ENCODE assay signal across 16 cellular contexts in the genomic region with DNA sequence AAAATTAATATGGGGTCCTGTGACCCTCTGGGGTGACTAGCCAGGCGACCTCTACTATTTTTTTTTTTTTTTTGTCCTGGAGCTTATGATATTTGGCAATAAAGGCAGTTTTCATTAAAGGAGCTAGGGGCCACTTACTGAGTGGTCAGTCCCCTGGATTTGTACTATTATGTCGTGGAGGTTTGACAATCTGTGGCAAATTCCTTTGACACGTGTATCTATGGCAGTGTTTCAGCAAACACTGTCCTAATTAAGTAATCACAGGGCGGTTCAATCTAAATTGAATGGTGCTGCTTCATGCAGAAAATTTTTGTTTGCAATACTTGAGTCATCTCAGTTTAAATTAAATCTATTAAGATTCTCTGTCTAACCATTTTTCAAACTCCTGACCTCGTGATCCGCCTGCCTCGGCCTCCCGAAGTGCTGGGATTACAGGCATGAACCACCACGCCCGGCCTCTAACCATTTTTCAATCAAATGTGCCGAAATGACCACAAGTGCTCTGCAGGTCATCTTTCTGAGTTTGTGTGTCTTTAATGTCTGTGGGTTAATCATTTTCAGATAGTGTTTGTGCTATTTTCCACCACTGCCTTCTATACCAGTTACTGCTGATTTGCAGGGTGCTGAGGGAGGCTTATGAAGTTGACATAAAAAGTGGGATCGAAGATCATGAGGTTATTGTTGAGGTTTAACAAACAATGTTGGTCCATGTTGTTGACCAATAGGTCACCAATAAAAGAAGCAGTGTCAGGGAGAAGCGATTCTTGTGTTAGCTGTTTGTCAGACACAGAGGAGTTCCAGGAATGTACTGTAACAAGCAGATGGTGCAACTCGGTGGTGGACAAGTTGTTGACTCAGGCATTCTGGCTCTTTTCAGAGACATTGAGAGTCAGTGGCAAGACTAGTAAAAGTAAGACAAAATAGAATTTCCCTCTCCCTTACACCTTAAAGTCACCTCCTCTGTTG. TPM values are rescaled to one million over a fixed set of nuclear protein-coding genes. Genes with fewer than 3 reads are reported as not detected.
DNase-seq lines count a peak whose midpoint lies in the region; ATAC-seq and TF ChIP-seq lines count a peak whose summit lies in the region.
"Had no signal": no experiment of that assay in that cellular context is flagged by ENCODE, and none has a peak within 500 bp of the region (broad histone marks: within the 10 kb centered on the region; RNA-seq: fewer than 3 reads in every experiment).

No MANE protein-coding gene starts in this region.

- H3K9me3 ChIP-seq in mucosa of descending colon (no peaks in the 10 kb centered on the region), neuronal stem cell (replicated peaks in 1 of 2; ENCODE audit: control insufficient read depth in 2 of 2, insufficient read depth in 1 of 2, low read depth in 1 of 2, low read length in 2 of 2) (no peaks in the 10 kb centered on the region), colonic mucosa (no peaks in the 10 kb centered on the region)
- H3K9me3 ChIP-seq: ascending aorta had no signal

- no peak overlapping the region for H2BK5ac ChIP-seq in neuronal stem cell (ENCODE audit: low read length)

- no CpG with 5 or more reads among the region's 14 CpGs for WGBS in neuronal stem cell (ENCODE audit: extremely low coverage in 2 of 2, insufficient read length in 2 of 2, insufficient replicate concordance in 1 of 2), 2 donors

- no peak overlapping the region for H3K4ac ChIP-seq in neuronal stem cell (ENCODE audit: low read length)

- intact Hi-C loops in mucosa of descending colon (cut with DNase I, micrococcal nuclease): loop anchor here in 1 of 2 donors (10.0 kb wide), 1 partner anchor 520 kb away; no protein-coding TSS in a partner anchor
- intact Hi-C loops in colonic mucosa (cut with DNase I): no loop called here

- no peak overlapping the region for H3K4me2 ChIP-seq in neuronal stem cell (ENCODE audit: insufficient read depth, low read length, poor library complexity, severe bottlenecking)

- H3K4me3 ChIP-seq in LNCaP clone FGC (ENCODE audit: low read depth, low read length) (no peak overlapping the region), mucosa of descending colon (no peak overlapping the region), neuronal stem cell (ENCODE audit: low read length in 2 of 2) (no peak overlapping the region), colonic mucosa (no peak overlapping the region)
- H3K4me3 ChIP-seq: ascending aorta had no signal

- no peak overlapping the region for H4K8ac ChIP-seq in neuronal stem cell (ENCODE audit: low read depth, low read length)

- H2BK15ac ChIP-seq in neuronal stem cell (ENCODE audit: low read length): no peak overlapping the region

- DNase-seq in AG09319 (ENCODE audit: extremely low read depth, low read depth) (peak; percentile 31), LNCaP clone FGC (ENCODE audit: low read depth) (peak; percentile 63), epidermal melanocyte (ENCODE audit: insufficient read length, low spot score) (peak; percentile 22), mucosa of descending colon (no peak), neuronal stem cell (ENCODE audit: low spot score) (no peak), colonic mucosa (no peak)
- DNase-seq: activated CD8-positive, alpha-beta memory T cell treated with anti-CD3 and anti-CD28 coated beads, Interleukin-2, amount 50 U/mL, for 4 hours; CD4-positive, CD25-positive, alpha-beta regulatory T cell; stimulated activated CD8-positive, alpha-beta memory T cell treated with anti-CD3 and anti-CD28 coated beads, Interleukin-4, amount 100 ng/mL, for 48 hours; T1000 had no signal

- ATAC-seq in mucosa of descending colon (peak; percentile 18), GM18861 (IDR thresholded peaks at IDR 0.05; ENCODE audit: unreplicated experiment) (no peak), HG03175 (IDR thresholded peaks at IDR 0.05; ENCODE audit: unreplicated experiment) (no peak)
- ATAC-seq: foreskin keratinocyte had no signal

- H3K18ac ChIP-seq in neuronal stem cell (ENCODE audit: low read length): no peak overlapping the region

- H3K14ac ChIP-seq in neuronal stem cell (ENCODE audit: low read length): no peak overlapping the region

- H3K27me3 ChIP-seq in neuronal stem cell (ENCODE audit: control insufficient read depth in 3 of 3, insufficient read depth in 3 of 3, low read depth in 1 of 3, low read length in 3 of 3) (no peaks in the 10 kb centered on the region), colonic mucosa (no peaks in the 10 kb centered on the region)
- H3K27me3 ChIP-seq: ascending aorta, foreskin keratinocyte had no signal

- H2AFZ ChIP-seq in neuronal stem cell (ENCODE audit: low read length): no peak overlapping the region

- H3K36me3 ChIP-seq in mucosa of descending colon (ENCODE audit: low read depth) (no peaks in the 10 kb centered on the region), neuronal stem cell (replicated peaks in 1 of 2; ENCODE audit: control insufficient read depth in 2 of 2, insufficient read depth in 2 of 2, low read length in 2 of 2) (no peaks in the 10 kb centered on the region), colonic mucosa (no peaks in the 10 kb centered on the region)
- H3K36me3 ChIP-seq: ascending aorta had no signal

- H3K27ac ChIP-seq in neuronal stem cell (replicated peaks; ENCODE audit: low read length): no peak overlapping the region
- no peak overlapping the region for H3K27ac ChIP-seq in colonic mucosa
- H3K27ac ChIP-seq: ascending aorta, foreskin keratinocyte had no signal

- no peak overlapping the region for H2BK120ac ChIP-seq in neuronal stem cell (ENCODE audit: low read depth, low read length)

- H3K9ac ChIP-seq in neuronal stem cell (ENCODE audit: low read depth, low read length, poor library complexity) (no peak overlapping the region), colonic mucosa (ENCODE audit: low read depth in 2 of 2, low read length in 2 of 2) (no peak overlapping the region)

- no peak overlapping the region for H3K23ac ChIP-seq in neuronal stem cell (ENCODE audit: low read depth, low read length, poor library complexity)

- no peaks in the 10 kb centered on the region for H3K79me1 ChIP-seq in neuronal stem cell (ENCODE audit: low read depth, low read length)

- TF ChIP-seq CTCF in AG09319 (IDR thresholded peaks at IDR 0.05; ENCODE audit: low read depth, low read length): no peak
- no peak for TF ChIP-seq CTCF in LNCaP clone FGC (IDR thresholded peaks at IDR 0.05; ENCODE audit: control insufficient read depth, extremely low read depth, insufficient read depth)
- no peak for TF ChIP-seq CTCF in mucosa of descending colon (IDR thresholded peaks at IDR 0.05)
- TF ChIP-seq CTCF in colonic mucosa (IDR thresholded peaks at IDR 0.05): no peak

- H3K4me1 ChIP-seq in mucosa of descending colon (ENCODE audit: low read depth) (no peaks in the 10 kb centered on the region), neuronal stem cell (ENCODE audit: control insufficient read depth in 2 of 2, insufficient read depth in 1 of 2, low read depth in 1 of 2, low read length in 2 of 2) (peaks cover 0 to 1% of the 10 kb centered on the region in 2 donors), colonic mucosa (no peaks in the 10 kb centered on the region)
- H3K4me1 ChIP-seq: ascending aorta, foreskin keratinocyte had no signal

- no peak overlapping the region for H2BK12ac ChIP-seq in neuronal stem cell (ENCODE audit: low read length)

- H4K91ac ChIP-seq in neuronal stem cell (ENCODE audit: low read depth, low read length, poor library complexity): no peak overlapping the region

- no peak overlapping the region for H2AK5ac ChIP-seq in neuronal stem cell (ENCODE audit: low read depth, low read length)

RNA-seq across cellular contexts. Expression of a gene that starts 18.6 kb away (rescaled TPM):
- not detected for total RNA-seq in mucosa of descending colon
- polyA plus RNA-seq in neuronal stem cell (2013, experiment 1 of 2): not detected
- not detected for polyA plus RNA-seq in neuronal stem cell (2013, experiment 2 of 2)
- total RNA-seq in colonic mucosa: under 1 TPM; 0.08 to 0.27 TPM
- total RNA-seq: ascending aorta; CD4-positive, CD25-positive, alpha-beta regulatory T cell; foreskin keratinocyte; OCI-LY7; skeletal muscle tissue had no signal
- polyA plus RNA-seq: CD4-positive, CD25-positive, alpha-beta regulatory T cell; foreskin keratinocyte had no signal

Comparison
In these comparisons a context has a peak if more than half of its experiments do, and no peak if none do; other contexts are left out.
1. DNase-seq: peak in AG09319 (single experiment), LNCaP clone FGC (single experiment) and epidermal melanocyte (single experiment); none in mucosa of descending colon (0 of 3), neuronal stem cell (single experiment) and colonic mucosa (single experiment).